In the genomic region with DNA sequence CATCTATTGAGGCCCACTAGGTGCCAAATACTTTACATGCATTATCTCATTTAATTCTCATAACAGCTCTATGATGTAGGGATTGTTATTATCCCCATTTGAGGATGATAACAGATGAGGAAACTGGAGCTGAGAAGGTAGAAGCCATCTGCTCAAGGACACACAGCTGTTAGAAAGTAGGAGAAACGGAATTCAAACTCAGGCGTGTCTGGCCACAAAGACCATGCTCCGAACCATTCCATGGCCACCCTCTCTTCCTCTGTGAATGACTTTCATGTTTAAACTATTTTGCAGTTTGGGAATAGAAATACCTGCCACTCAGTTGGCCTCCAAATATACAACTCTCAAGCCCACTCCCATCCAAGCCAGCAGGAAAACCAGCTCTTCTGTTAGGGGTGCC, we compare ENCODE assay signal across 22 cellular contexts.
DNase-seq lines count a peak whose midpoint lies in the region; ATAC-seq and TF ChIP-seq lines count a peak whose summit lies in the region.
"Had no signal": no experiment of that assay in that cellular context is flagged by ENCODE, and none has a peak within 500 bp of the region (broad histone marks: within the 10 kb centered on the region; RNA-seq: fewer than 3 reads in every experiment).

No MANE protein-coding gene starts in this region.

- no peaks in the 10 kb centered on the region for H3K27me3 ChIP-seq in Caco-2 (replicated peaks; ENCODE audit: control insufficient read depth, insufficient read depth, low read length)
- H3K27me3 ChIP-seq in smooth muscle cell (ENCODE audit: low read depth) = no peaks in the 10 kb centered on the region

- H3K36me3 ChIP-seq in Caco-2 (ENCODE audit: control insufficient read depth, insufficient read depth, low read length) (no peaks in the 10 kb centered on the region), smooth muscle cell (ENCODE audit: low read depth) (no peaks in the 10 kb centered on the region)

- no peaks in the 10 kb centered on the region for H3K36me3 Mint-ChIP-seq in activated T-cell treated with anti-CD3 and anti-CD28 coated beads, Interleukin-2, amount 50 U/mL, for 24 hours (ENCODE audit: low read depth)
- no peaks in the 10 kb centered on the region for H3K36me3 Mint-ChIP-seq in activated T-cell treated with anti-CD3 and anti-CD28 coated beads, Interleukin-2, amount 50 U/mL, for 4 hours (ENCODE audit: insufficient read depth)
- H3K36me3 Mint-ChIP-seq in Caco-2 (ENCODE audit: insufficient read depth, unreplicated experiment) = no peaks in the 10 kb centered on the region
- no peaks in the 10 kb centered on the region for H3K36me3 Mint-ChIP-seq in natural killer cell treated with Interleukin-12 subunit alpha and Interleukin-12 subunit beta and Interleukin-15 and Interleukin-18, amount 100 ng/mL, for 72 hours
- H3K36me3 Mint-ChIP-seq: CD14-positive monocyte had no signal

- H3K9me3 ChIP-seq in Caco-2 = no peaks in the 10 kb centered on the region
- no peaks in the 10 kb centered on the region for H3K9me3 ChIP-seq in smooth muscle cell (replicated peaks; ENCODE audit: low read depth)

- no peaks in the 10 kb centered on the region for H4K20me1 ChIP-seq in smooth muscle cell (ENCODE audit: low read depth)

- no peaks in the 10 kb centered on the region for H3K27me3 Mint-ChIP-seq in activated T-cell treated with anti-CD3 and anti-CD28 coated beads, Interleukin-2, amount 50 U/mL, for 24 hours
- H3K27me3 Mint-ChIP-seq in activated T-cell treated with anti-CD3 and anti-CD28 coated beads, Interleukin-2, amount 50 U/mL, for 4 hours (ENCODE audit: low read depth) = no peaks in the 10 kb centered on the region
- no peaks in the 10 kb centered on the region for H3K27me3 Mint-ChIP-seq in Caco-2 (ENCODE audit: insufficient read depth, unreplicated experiment)
- peaks cover 8 to 10% of the 10 kb centered on the region in 2 donors for H3K27me3 Mint-ChIP-seq in natural killer cell treated with Interleukin-12 subunit alpha and Interleukin-12 subunit beta and Interleukin-15 and Interleukin-18, amount 100 ng/mL, for 72 hours

- no peak for ATAC-seq in activated T-cell treated with anti-CD3 and anti-CD28 coated beads, Interleukin-2, amount 50 U/mL, for 4 hours
- no peak for ATAC-seq in natural killer cell treated with Interleukin-12 subunit alpha and Interleukin-12 subunit beta and Interleukin-15 and Interleukin-18, amount 100 ng/mL, for 72 hours

- peak overlapping the region; percentile 98 for H3K27ac ChIP-seq in smooth muscle cell (ENCODE audit: low read depth)

- no peak for TF ChIP-seq CTCF in Caco-2 (IDR thresholded peaks at IDR 0.05; ENCODE audit: insufficient read depth in 1 of 2, low read depth in 1 of 2, low read length in 1 of 2, severe bottlenecking in 1 of 2, unreplicated experiment in 1 of 2)
- TF ChIP-seq CTCF in smooth muscle cell (IDR thresholded peaks at IDR 0.05; ENCODE audit: borderline replicate concordance, insufficient read depth, poor library complexity, severe bottlenecking) = no peak

- no peak for DNase-seq in activated T-cell treated with anti-CD3 and anti-CD28 coated beads, Interleukin-2, amount 50 U/mL, for 24 hours
- no peak for DNase-seq in activated T-cell treated with anti-CD3 and anti-CD28 coated beads, Interleukin-2, amount 50 U/mL, for 4 hours
- no peak for DNase-seq in Caco-2
- peak; percentile 52 for DNase-seq in myocyte (ENCODE audit: low read depth)
- no peak for DNase-seq in smooth muscle cell (lab: John Stamatoyannopoulos, UW; ENCODE audit: unreplicated experiment)
- no peak for DNase-seq in natural killer cell treated with Interleukin-12 subunit alpha and Interleukin-12 subunit beta and Interleukin-15 and Interleukin-18, amount 100 ng/mL, for 72 hours (ENCODE audit: low spot score)
- DNase-seq in NCI-H446 treated with DMSO at 0.1 percent for 48 hours (lab: John Stamatoyannopoulos, UW) = no peak
- DNase-seq in NCI-H2171 treated with DMSO at 0.1 percent for 48 hours (lab: John Stamatoyannopoulos, UW) = no peak
- DNase-seq: AML-193; DMS79; GM23248; H9; HFFc6; Kasumi-1; NCI-H1417 treated with DMSO at 0.1 percent for 48 hours; NCI-H187 treated with DMSO at 0.1 percent for 48 hours; NCI-H2107; NCI-H510A; NCI-H748 treated with DMSO at 0.1 percent for 48 hours; NK-92 treated with Interleukin-12 subunit alpha and Interleukin-12 subunit beta, amount 100 ng/mL, for 24 hours; SIG-M5 had no signal

- H3F3A ChIP-seq in smooth muscle cell (ENCODE audit: low read depth) = peaks cover 37% of the 10 kb centered on the region

- peak overlapping the region; percentile 61 for H3K4me3 Mint-ChIP-seq in activated T-cell treated with anti-CD3 and anti-CD28 coated beads, Interleukin-2, amount 50 U/mL, for 24 hours
- no peak overlapping the region for H3K4me3 Mint-ChIP-seq in activated T-cell treated with anti-CD3 and anti-CD28 coated beads, Interleukin-2, amount 50 U/mL, for 4 hours
- H3K4me3 Mint-ChIP-seq in Caco-2 (ENCODE audit: unreplicated experiment) = no peak overlapping the region
- H3K4me3 Mint-ChIP-seq in natural killer cell treated with Interleukin-12 subunit alpha and Interleukin-12 subunit beta and Interleukin-15 and Interleukin-18, amount 100 ng/mL, for 72 hours = no peak overlapping the region
- H3K4me3 Mint-ChIP-seq: CD14-positive monocyte, H9, HFFc6 had no signal

- peaks cover 3% of the 10 kb centered on the region for H3K79me2 ChIP-seq in smooth muscle cell (ENCODE audit: low read depth)

- intact Hi-C loops in Caco-2 (cut with micrococcal nuclease; ENCODE audit: unreplicated experiment) = no loop called here

- H3K4me3 ChIP-seq in Caco-2 (ENCODE audit: low read depth, low read length) = no peak overlapping the region
- no peak overlapping the region for H3K4me3 ChIP-seq in smooth muscle cell
- H3K4me3 ChIP-seq: GM23248 had no signal

- H3K4me1 ChIP-seq in Caco-2 = peaks cover 14% of the 10 kb centered on the region
- H3K4me1 ChIP-seq in smooth muscle cell (ENCODE audit: low read depth) = peaks cover 6% of the 10 kb centered on the region

- BruUV-seq in Caco-2 (replicated peaks; lab: Mats Ljungman, UMichigan) = no TSS peak

- POLR2A ChIA-PET in Caco-2 (lab: Charles Lee) = no interaction called here

- peak overlapping the region; percentile 51 for H3K27ac Mint-ChIP-seq in activated T-cell treated with anti-CD3 and anti-CD28 coated beads, Interleukin-2, amount 50 U/mL, for 24 hours
- H3K27ac Mint-ChIP-seq in Caco-2 (ENCODE audit: unreplicated experiment) = peak overlapping the region; percentile 48
- H3K27ac Mint-ChIP-seq in natural killer cell treated with Interleukin-12 subunit alpha and Interleukin-12 subunit beta and Interleukin-15 and Interleukin-18, amount 100 ng/mL, for 72 hours = no peak overlapping the region
- H3K27ac Mint-ChIP-seq: CD14-positive monocyte, H9, HFFc6 had no signal

- CTCF ChIA-PET in Caco-2 (lab: Charles Lee) = no interaction called here

- H3K4me1 Mint-ChIP-seq in activated T-cell treated with anti-CD3 and anti-CD28 coated beads, Interleukin-2, amount 50 U/mL, for 24 hours (ENCODE audit: low read depth) = peaks cover 75% of the 10 kb centered on the region
- peaks cover 54% of the 10 kb centered on the region for H3K4me1 Mint-ChIP-seq in activated T-cell treated with anti-CD3 and anti-CD28 coated beads, Interleukin-2, amount 50 U/mL, for 4 hours (ENCODE audit: low read depth)
- peaks cover 9% of the 10 kb centered on the region for H3K4me1 Mint-ChIP-seq in Caco-2 (ENCODE audit: low read depth, unreplicated experiment)
- no peaks in the 10 kb centered on the region for H3K4me1 Mint-ChIP-seq in natural killer cell treated with Interleukin-12 subunit alpha and Interleukin-12 subunit beta and Interleukin-15 and Interleukin-18, amount 100 ng/mL, for 72 hours (ENCODE audit: low read depth in 2 of 2)

- 96% methylated on average over 3 of the region's 3 CpGs for WGBS in smooth muscle cell (ENCODE audit: low lambda C conversion rate)

- no peak overlapping the region for H3K9ac ChIP-seq in smooth muscle cell (ENCODE audit: low read depth)

- H3K4me2 ChIP-seq in smooth muscle cell = no peak overlapping the region

- H2AFZ ChIP-seq in smooth muscle cell (ENCODE audit: low read depth) = no peak overlapping the region

- H3K9me3 Mint-ChIP-seq in activated T-cell treated with anti-CD3 and anti-CD28 coated beads, Interleukin-2, amount 50 U/mL, for 24 hours = no peaks in the 10 kb centered on the region
- H3K9me3 Mint-ChIP-seq in activated T-cell treated with anti-CD3 and anti-CD28 coated beads, Interleukin-2, amount 50 U/mL, for 4 hours = no peaks in the 10 kb centered on the region
- no peaks in the 10 kb centered on the region for H3K9me3 Mint-ChIP-seq in Caco-2 (ENCODE audit: unreplicated experiment)
- no peaks in the 10 kb centered on the region for H3K9me3 Mint-ChIP-seq in natural killer cell treated with Interleukin-12 subunit alpha and Interleukin-12 subunit beta and Interleukin-15 and Interleukin-18, amount 100 ng/mL, for 72 hours
- H3K9me3 Mint-ChIP-seq: H9, HFFc6 had no signal

Comparison
In these comparisons a context has a peak if more than half of its experiments do, and no peak if none do; other contexts are left out.
1. H3K27ac Mint-ChIP-seq: peak in activated T-cell treated with anti-CD3 and anti-CD28 coated beads, Interleukin-2, amount 50 U/mL, for 24 hours (single experiment) and Caco-2 (single experiment); none in natural killer cell treated with Interleukin-12 subunit alpha and Interleukin-12 subunit beta and Interleukin-15 and Interleukin-18, amount 100 ng/mL, for 72 hours (0 of 2).